ENCODE assay signal across 9 cellular contexts in the genomic region with DNA sequence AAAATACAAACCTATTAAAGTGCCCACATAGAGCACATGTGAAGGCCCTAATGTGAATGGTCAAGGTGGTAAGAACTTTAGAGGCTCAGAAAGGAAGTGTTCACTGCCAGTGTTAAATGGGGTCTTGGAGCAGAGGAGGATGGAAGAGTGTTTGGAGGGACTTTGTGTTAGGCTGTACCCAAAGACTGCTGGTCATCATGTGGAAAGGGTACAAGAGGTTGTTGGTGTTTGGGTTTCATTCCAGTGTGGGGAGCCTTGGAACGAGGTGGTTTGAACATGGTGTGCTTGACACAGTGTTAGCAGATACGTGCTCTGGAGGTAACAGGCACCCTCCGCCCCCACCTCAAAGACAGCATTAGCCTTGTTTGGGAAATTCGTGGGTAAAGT.
A peak's percentile ranks its signal among the peaks of the same experiment; 100 is the strongest.
DNase-seq lines count a peak whose midpoint lies in the region; ATAC-seq and TF ChIP-seq lines count a peak whose summit lies in the region.
"Had no signal": no experiment of that assay in that cellular context is flagged by ENCODE, and none has a peak within 500 bp of the region (broad histone marks: within the 10 kb centered on the region; RNA-seq: fewer than 3 reads in every experiment).

No MANE protein-coding gene starts in this region.

- peak overlapping the region; percentile 2 for H3K4me3 Mint-ChIP-seq in glutamatergic neuron (ENCODE audit: unreplicated experiment)

- H3K27ac Mint-ChIP-seq in glutamatergic neuron (ENCODE audit: unreplicated experiment): peak overlapping the region; percentile 57

- no peak overlapping the region for H3K27ac ChIP-seq in psoas muscle

- H3K4me1 ChIP-seq in psoas muscle: peaks cover 72% of the 10 kb centered on the region

- H3K4me3 ChIP-seq in psoas muscle: no peak overlapping the region

- H3K9me3 ChIP-seq in psoas muscle: no peaks in the 10 kb centered on the region

- DNase-seq in glutamatergic neuron (no peak), psoas muscle (no peak), NCI-H146 treated with DMSO at 0.1 percent for 48 hours (lab: John Stamatoyannopoulos, UW; ENCODE audit: unreplicated experiment) (no peak), NCI-H524 (lab: John Stamatoyannopoulos, UW) (no peak), COLO668 (lab: John Stamatoyannopoulos, UW; ENCODE audit: unreplicated experiment) (no peak)
- DNase-seq: DMS79 had no signal

- intact Hi-C loops in psoas muscle (cut with DNase I): loop anchor here (1.0 to 10.0 kb wide), 6 partner anchors 39 to 441 kb away; no protein-coding TSS in a partner anchor

- TF ChIP-seq CTCF in glutamatergic neuron (IDR thresholded peaks at IDR 0.05; ENCODE audit: partially characterized antibody, unreplicated experiment) (no peak), psoas muscle (IDR thresholded peaks at IDR 0.05) (no peak)

- 27 to 60% (median 44%) methylated on average over 4 of the region's 4 CpGs for WGBS in psoas muscle, 3 donors

- ATAC-seq in GM19455 (IDR thresholded peaks at IDR 0.05; ENCODE audit: unreplicated experiment): peak; percentile 4
- peak; percentile 27 for ATAC-seq in SK-N-SH treated with all-trans-retinoic acid at 6 μM for 48 hours
- peak in 3 of 4 donors; percentile 5 to 46 (median 31) for ATAC-seq in psoas muscle
- ATAC-seq in HG02938 (IDR thresholded peaks at IDR 0.05; ENCODE audit: unreplicated experiment): no peak

- H3K27me3 ChIP-seq in psoas muscle (ENCODE audit: insufficient read depth in 3 of 3, low read length in 2 of 3): no peaks in the 10 kb centered on the region

- H3K36me3 ChIP-seq in psoas muscle (ENCODE audit: insufficient read depth in 1 of 2, low read depth in 1 of 2): no peaks in the 10 kb centered on the region

- peaks cover 24% of the 10 kb centered on the region for H3K4me1 Mint-ChIP-seq in glutamatergic neuron (ENCODE audit: low read depth, unreplicated experiment)

- no peaks in the 10 kb centered on the region for H3K27me3 Mint-ChIP-seq in glutamatergic neuron (ENCODE audit: unreplicated experiment)

- H3K9me3 Mint-ChIP-seq in glutamatergic neuron (ENCODE audit: unreplicated experiment): peaks cover 2% of the 10 kb centered on the region

- H3K36me3 Mint-ChIP-seq in glutamatergic neuron (ENCODE audit: unreplicated experiment): no peaks in the 10 kb centered on the region

TF ChIP-seq in SK-N-SH treated with all-trans-retinoic acid at 6 μM for 48 hours, 23 proteins besides CTCF, POLR2A, EP300 and RAD21:
- no peak for TF ChIP-seq ZFP30 (CRISPR knock-in tag; IDR thresholded peaks at IDR 0.05)
- no peak for TF ChIP-seq RARB (CRISPR knock-in tag; IDR thresholded peaks at IDR 0.05)
- no peak for TF ChIP-seq TOX (CRISPR knock-in tag; IDR thresholded peaks at IDR 0.05; ENCODE audit: borderline replicate concordance)
- no peak for TF ChIP-seq BACH2 (CRISPR knock-in tag; IDR thresholded peaks at IDR 0.05; ENCODE audit: borderline replicate concordance)
- TF ChIP-seq ZC3H10 (CRISPR knock-in tag; IDR thresholded peaks at IDR 0.05): no peak
- TF ChIP-seq, protein P1, sequence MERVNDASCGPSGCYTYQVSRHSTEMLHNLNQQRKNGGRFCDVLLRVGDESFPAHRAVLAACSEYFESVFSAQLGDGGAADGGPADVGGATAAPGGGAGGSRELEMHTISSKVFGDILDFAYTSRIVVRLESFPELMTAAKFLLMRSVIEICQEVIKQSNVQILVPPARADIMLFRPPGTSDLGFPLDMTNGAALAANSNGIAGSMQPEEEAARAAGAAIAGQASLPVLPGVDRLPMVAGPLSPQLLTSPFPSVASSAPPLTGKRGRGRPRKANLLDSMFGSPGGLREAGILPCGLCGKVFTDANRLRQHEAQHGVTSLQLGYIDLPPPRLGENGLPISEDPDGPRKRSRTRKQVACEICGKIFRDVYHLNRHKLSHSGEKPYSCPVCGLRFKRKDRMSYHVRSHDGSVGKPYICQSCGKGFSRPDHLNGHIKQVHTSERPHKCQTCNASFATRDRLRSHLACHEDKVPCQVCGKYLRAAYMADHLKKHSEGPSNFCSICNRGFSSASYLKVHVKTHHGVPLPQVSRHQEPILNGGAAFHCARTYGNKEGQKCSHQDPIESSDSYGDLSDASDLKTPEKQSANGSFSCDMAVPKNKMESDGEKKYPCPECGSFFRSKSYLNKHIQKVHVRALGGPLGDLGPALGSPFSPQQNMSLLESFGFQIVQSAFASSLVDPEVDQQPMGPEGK (CRISPR knock-in tag; IDR thresholded peaks at IDR 0.05; ENCODE audit: borderline replicate concordance): no peak
- TF ChIP-seq, protein P2, sequence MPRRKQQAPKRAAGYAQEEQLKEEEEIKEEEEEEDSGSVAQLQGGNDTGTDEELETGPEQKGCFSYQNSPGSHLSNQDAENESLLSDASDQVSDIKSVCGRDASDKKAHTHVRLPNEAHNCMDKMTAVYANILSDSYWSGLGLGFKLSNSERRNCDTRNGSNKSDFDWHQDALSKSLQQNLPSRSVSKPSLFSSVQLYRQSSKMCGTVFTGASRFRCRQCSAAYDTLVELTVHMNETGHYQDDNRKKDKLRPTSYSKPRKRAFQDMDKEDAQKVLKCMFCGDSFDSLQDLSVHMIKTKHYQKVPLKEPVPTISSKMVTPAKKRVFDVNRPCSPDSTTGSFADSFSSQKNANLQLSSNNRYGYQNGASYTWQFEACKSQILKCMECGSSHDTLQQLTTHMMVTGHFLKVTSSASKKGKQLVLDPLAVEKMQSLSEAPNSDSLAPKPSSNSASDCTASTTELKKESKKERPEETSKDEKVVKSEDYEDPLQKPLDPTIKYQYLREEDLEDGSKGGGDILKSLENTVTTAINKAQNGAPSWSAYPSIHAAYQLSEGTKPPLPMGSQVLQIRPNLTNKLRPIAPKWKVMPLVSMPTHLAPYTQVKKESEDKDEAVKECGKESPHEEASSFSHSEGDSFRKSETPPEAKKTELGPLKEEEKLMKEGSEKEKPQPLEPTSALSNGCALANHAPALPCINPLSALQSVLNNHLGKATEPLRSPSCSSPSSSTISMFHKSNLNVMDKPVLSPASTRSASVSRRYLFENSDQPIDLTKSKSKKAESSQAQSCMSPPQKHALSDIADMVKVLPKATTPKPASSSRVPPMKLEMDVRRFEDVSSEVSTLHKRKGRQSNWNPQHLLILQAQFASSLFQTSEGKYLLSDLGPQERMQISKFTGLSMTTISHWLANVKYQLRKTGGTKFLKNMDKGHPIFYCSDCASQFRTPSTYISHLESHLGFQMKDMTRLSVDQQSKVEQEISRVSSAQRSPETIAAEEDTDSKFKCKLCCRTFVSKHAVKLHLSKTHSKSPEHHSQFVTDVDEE (CRISPR knock-in tag; IDR thresholded peaks at IDR 0.05): no peak
- no peak for TF ChIP-seq ZNF565 (CRISPR knock-in tag; conservative IDR thresholded peaks at IDR 0.05; ENCODE audit: low read depth)
- TF ChIP-seq ISL1 (CRISPR knock-in tag; IDR thresholded peaks at IDR 0.05): no peak
- TF ChIP-seq, protein P3, sequence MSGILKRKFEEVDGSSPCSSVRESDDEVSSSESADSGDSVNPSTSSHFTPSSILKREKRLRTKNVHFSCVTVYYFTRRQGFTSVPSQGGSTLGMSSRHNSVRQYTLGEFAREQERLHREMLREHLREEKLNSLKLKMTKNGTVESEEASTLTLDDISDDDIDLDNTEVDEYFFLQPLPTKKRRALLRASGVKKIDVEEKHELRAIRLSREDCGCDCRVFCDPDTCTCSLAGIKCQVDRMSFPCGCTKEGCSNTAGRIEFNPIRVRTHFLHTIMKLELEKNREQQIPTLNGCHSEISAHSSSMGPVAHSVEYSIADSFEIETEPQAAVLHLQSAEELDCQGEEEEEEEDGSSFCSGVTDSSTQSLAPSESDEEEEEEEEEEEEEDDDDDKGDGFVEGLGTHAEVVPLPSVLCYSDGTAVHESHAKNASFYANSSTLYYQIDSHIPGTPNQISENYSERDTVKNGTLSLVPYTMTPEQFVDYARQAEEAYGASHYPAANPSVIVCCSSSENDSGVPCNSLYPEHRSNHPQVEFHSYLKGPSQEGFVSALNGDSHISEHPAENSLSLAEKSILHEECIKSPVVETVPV (CRISPR knock-in tag; IDR thresholded peaks at IDR 0.05): no peak
- no peak for TF ChIP-seq ZNF70 (CRISPR knock-in tag; IDR thresholded peaks at IDR 0.05)
- TF ChIP-seq OSR1 (CRISPR knock-in tag; IDR thresholded peaks at IDR 0.05): no peak
TF ChIP-seq in SK-N-SH treated with all-trans-retinoic acid at 6 μM for 48 hours: peak in this region for 0.
